Comparison of ENCODE assay signal across 8 cellular contexts in the genomic region with DNA sequence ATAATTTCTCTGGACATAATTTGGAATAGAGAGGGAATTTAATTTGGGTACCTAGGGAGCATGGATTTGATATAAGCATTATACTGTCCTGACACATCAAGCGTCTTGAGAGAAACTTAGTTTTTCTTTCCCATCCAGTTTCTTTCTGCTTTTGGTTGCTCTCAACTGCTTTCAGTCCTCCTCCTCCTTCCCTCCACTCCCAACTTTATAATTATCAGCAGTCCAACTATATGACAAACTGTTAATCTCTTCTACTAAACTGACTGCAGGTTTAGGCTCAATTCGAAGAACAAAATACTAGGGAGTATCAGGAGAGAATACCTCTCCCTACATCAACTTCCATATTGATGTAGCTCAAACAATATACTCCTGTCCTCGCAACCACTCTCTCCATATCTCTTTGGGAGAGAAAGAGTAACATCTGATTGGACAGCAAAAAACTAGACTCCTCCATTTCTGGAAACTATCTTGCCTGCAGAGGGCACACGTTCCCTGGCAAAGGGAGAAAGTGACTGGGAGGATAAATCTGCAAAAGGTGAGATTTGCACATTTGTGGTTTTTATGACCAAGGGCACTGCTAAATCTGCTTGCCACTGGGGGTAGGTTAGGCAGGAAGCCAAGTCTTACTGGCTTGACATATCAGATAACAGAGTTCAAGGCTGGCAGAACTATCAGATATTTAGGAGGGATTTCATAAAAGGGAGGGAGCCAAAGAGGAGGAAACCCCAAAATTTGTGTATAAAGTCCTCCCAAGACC. TPM values are rescaled to one million over a fixed set of nuclear protein-coding genes. Genes with fewer than 3 reads are reported as not detected.
DNase-seq lines count a peak whose midpoint lies in the region; ATAC-seq and TF ChIP-seq lines count a peak whose summit lies in the region.

No MANE protein-coding gene starts in this region.

- no peak overlapping the region for H3K27ac Mint-ChIP-seq in natural killer cell treated with Interleukin-12 subunit alpha and Interleukin-12 subunit beta and Interleukin-15 and Interleukin-18, amount 100 ng/mL, for 72 hours

- H3K4me1 Mint-ChIP-seq in natural killer cell treated with Interleukin-12 subunit alpha and Interleukin-12 subunit beta and Interleukin-15 and Interleukin-18, amount 100 ng/mL, for 72 hours (ENCODE audit: low read depth in 2 of 2): peaks cover 8 to 9% of the 10 kb centered on the region in 2 donors

- H3K36me3 Mint-ChIP-seq in natural killer cell treated with Interleukin-12 subunit alpha and Interleukin-12 subunit beta and Interleukin-15 and Interleukin-18, amount 100 ng/mL, for 72 hours: no peaks in the 10 kb centered on the region

- peak; percentile 88 for TF ChIP-seq CTCF in epithelial cell of proximal tubule (conservative IDR thresholded peaks at IDR 0.05; ENCODE audit: low read depth, low read length)

- no peaks in the 10 kb centered on the region for H3K9me3 Mint-ChIP-seq in natural killer cell treated with Interleukin-12 subunit alpha and Interleukin-12 subunit beta and Interleukin-15 and Interleukin-18, amount 100 ng/mL, for 72 hours

- no peak overlapping the region for H3K4me3 ChIP-seq in epithelial cell of proximal tubule (ENCODE audit: low read depth, low read length)

- no peaks in the 10 kb centered on the region for H3K27me3 Mint-ChIP-seq in natural killer cell treated with Interleukin-12 subunit alpha and Interleukin-12 subunit beta and Interleukin-15 and Interleukin-18, amount 100 ng/mL, for 72 hours

- ATAC-seq in GM21825 (IDR thresholded peaks at IDR 0.05; ENCODE audit: unreplicated experiment) (peak; percentile 54), GM21717 (IDR thresholded peaks at IDR 0.05; ENCODE audit: unreplicated experiment) (no peak)
- ATAC-seq in natural killer cell treated with Interleukin-12 subunit alpha and Interleukin-12 subunit beta and Interleukin-15 and Interleukin-18, amount 100 ng/mL, for 72 hours: peak; percentile 48 to 69

- DNase-seq in COR-L47 (lab: John Stamatoyannopoulos, UW) (peak; percentile 44), NCI-H2227 treated with DMSO at 0.1 percent for 48 hours (lab: John Stamatoyannopoulos, UW) (peak; percentile 88), epithelial cell of proximal tubule (ENCODE audit: low read depth) (peak; percentile 19), DMS153 treated with DMSO at 0.1 percent for 48 hours (lab: John Stamatoyannopoulos, UW; ENCODE audit: unreplicated experiment) (no peak)
- peak; percentile 60 for DNase-seq in activated CD4-positive, alpha-beta T cell treated with anti-CD3 and anti-CD28 coated beads for 48 hours
- DNase-seq in natural killer cell treated with Interleukin-12 subunit alpha and Interleukin-12 subunit beta and Interleukin-15 and Interleukin-18, amount 100 ng/mL, for 72 hours (ENCODE audit: low spot score): no peak

- no peak overlapping the region for H3K4me3 Mint-ChIP-seq in natural killer cell treated with Interleukin-12 subunit alpha and Interleukin-12 subunit beta and Interleukin-15 and Interleukin-18, amount 100 ng/mL, for 72 hours

RNA-seq across cellular contexts. Expression of gene ICA1L, which starts 40.1 kb away (rescaled TPM):
- total RNA-seq in epithelial cell of proximal tubule: 1.7 and 3.3 TPM in 2 replicates
- total RNA-seq in natural killer cell treated with Interleukin-12 subunit alpha and Interleukin-12 subunit beta and Interleukin-15 and Interleukin-18, amount 100 ng/mL, for 72 hours: 1 to 10 TPM; 5.2 to 9.7 TPM

Comparison
In these comparisons a context has a peak if more than half of its experiments do, and no peak if none do; other contexts are left out.
1. DNase-seq: peak in COR-L47 (single experiment), NCI-H2227 treated with DMSO at 0.1 percent for 48 hours (single experiment), activated CD4-positive, alpha-beta T cell treated with anti-CD3 and anti-CD28 coated beads for 48 hours (single experiment) and epithelial cell of proximal tubule (single experiment); none in natural killer cell treated with Interleukin-12 subunit alpha and Interleukin-12 subunit beta and Interleukin-15 and Interleukin-18, amount 100 ng/mL, for 72 hours (single experiment) and DMS153 treated with DMSO at 0.1 percent for 48 hours (single experiment).